In genomic region chr7:155811560-155811894, GRCh38 we compare ENCODE assay signal across 12 cellular contexts. TPM values are rescaled to one million over a fixed set of nuclear protein-coding genes. Genes with fewer than 3 reads are reported as not detected.
A peak's percentile ranks its signal among the peaks of the same experiment; 100 is the strongest.
DNase-seq lines count a peak whose midpoint lies in the region; ATAC-seq, FAIRE-seq and TF ChIP-seq lines count a peak whose summit lies in the region.
"Had no signal": no experiment of that assay in that cellular context is flagged by ENCODE, and none has a peak within 500 bp of the region (broad histone marks: within the 10 kb centered on the region; RNA-seq: fewer than 3 reads in every experiment).

No MANE protein-coding gene starts in this region.

- H3K4me1 Mint-ChIP-seq in activated T-helper 1 cell treated with anti-CD3 and anti-CD28 coated beads, Interleukin-12 subunit alpha, Interleukin-12 subunit beta, Interleukin-2, Interleukin-4 antibody, amounts not matched to agents 30 ng/mL and 10 ng/mL and 1 ng/mL, durations not matched to agents 14 hours and 24 hours and 36 hours (ENCODE audit: low read depth): peaks cover 37% of the 10 kb centered on the region

- H3K36me3 Mint-ChIP-seq in activated T-helper 1 cell treated with anti-CD3 and anti-CD28 coated beads, Interleukin-12 subunit alpha, Interleukin-12 subunit beta, Interleukin-2, Interleukin-4 antibody, amounts not matched to agents 30 ng/mL and 10 ng/mL and 1 ng/mL, durations not matched to agents 14 hours and 24 hours and 36 hours (ENCODE audit: low read depth): no peaks in the 10 kb centered on the region

- WGBS in small intestine, 3 donors: 1 to 5% (median 2%) methylated on average over 12 to 13 of the region's 13 CpGs

- no peak for FAIRE-seq in small intestine (lab: Jason Lieb, UNC)

- intact Hi-C loops in activated T-helper 1 cell treated with anti-CD3 and anti-CD28 coated beads, Interleukin-12 subunit alpha, Interleukin-12 subunit beta, Interleukin-2, Interleukin-4 antibody, amounts not matched to agents 30 ng/mL and 10 ng/mL and 1 ng/mL, durations not matched to agents 14 hours and 24 hours and 36 hours (cut with micrococcal nuclease): loop anchor here (5.0 to 10.0 kb wide), 3 partner anchors 833 to 1881 kb away; partner anchors contain the start of gene RNF32

- no peak overlapping the region for H3K27ac ChIP-seq in HEK293 (ENCODE audit: extremely low read depth, low read depth, low read length)
- H3K27ac ChIP-seq in small intestine (ENCODE audit: low read depth in 1 of 2, low read length in 1 of 2): no peak overlapping the region
- H3K27ac ChIP-seq: ascending aorta had no signal

- no peak for TF ChIP-seq CTCF in HEK293 (tag by site-specific recombination; IDR thresholded peaks at IDR 0.05)

- no peak for ATAC-seq in esophagus mucosa
- ATAC-seq: K562 had no signal

- H3K4me3 ChIP-seq in HEK293 (ENCODE audit: low read depth, low read length) (peak overlapping the region; percentile 45), small intestine (ENCODE audit: low read depth in 1 of 2, low read length in 2 of 2) (no peak overlapping the region)
- H3K4me3 ChIP-seq: K562 had no signal

- CTCF ChIA-PET in HEK293 (lab: Yijun Ruan, JAX): interaction anchor here (0.6 kb wide), 2 partner anchors 1015 to 1330 kb away, joined by 3 read pairs; no protein-coding TSS in a partner anchor

- no peak overlapping the region for H3K27ac Mint-ChIP-seq in activated T-helper 1 cell treated with anti-CD3 and anti-CD28 coated beads, Interleukin-12 subunit alpha, Interleukin-12 subunit beta, Interleukin-2, Interleukin-4 antibody, amounts not matched to agents 30 ng/mL and 10 ng/mL and 1 ng/mL, durations not matched to agents 14 hours and 24 hours and 36 hours

- no peaks in the 10 kb centered on the region for H3K36me3 ChIP-seq in HEK293 (ENCODE audit: control insufficient read depth in 2 of 2, insufficient read depth in 1 of 2, low read length in 2 of 2)
- no peaks in the 10 kb centered on the region for H3K36me3 ChIP-seq in small intestine (ENCODE audit: control insufficient read depth in 2 of 2, insufficient read depth in 2 of 2, low read length in 2 of 2)
- H3K36me3 ChIP-seq: ascending aorta had no signal

- peaks cover 7 to 37% of the 10 kb centered on the region in 2 donors for H3K27me3 ChIP-seq in small intestine (ENCODE audit: control insufficient read depth in 2 of 2, insufficient read depth in 2 of 2, low read length in 2 of 2)

- H3K4me1 ChIP-seq in HEK293 (ENCODE audit: control insufficient read depth, insufficient read depth, low read length) (peaks cover 2% of the 10 kb centered on the region; the same call in 1 of the 2 replicates), small intestine (ENCODE audit: control insufficient read depth in 2 of 2, insufficient read depth in 1 of 2, low read depth in 1 of 2, low read length in 1 of 2) (peaks cover 0 to 2% of the 10 kb centered on the region in 2 donors)

- DNase-seq in activated T-helper 1 cell treated with anti-CD3 and anti-CD28 coated beads, Interleukin-12 subunit alpha, Interleukin-12 subunit beta, Interleukin-2, Interleukin-4 antibody, amounts not matched to agents 30 ng/mL and 10 ng/mL and 1 ng/mL, durations not matched to agents 14 hours and 24 hours and 36 hours (ENCODE audit: low spot score): no peak
- peak; percentile 75 for DNase-seq in kidney tubule cell (ENCODE audit: low spot score)
- DNase-seq in small intestine: peak; percentile 36
- no peak for DNase-seq in DMS153 (lab: John Stamatoyannopoulos, UW)
- no peak for DNase-seq in HCEC 1CT
- no peak for DNase-seq in CD1c-positive myeloid dendritic cell (ENCODE audit: extremely low spot score)
- DNase-seq: NCI-H1930 had no signal

- H3K9me3 Mint-ChIP-seq in activated T-helper 1 cell treated with anti-CD3 and anti-CD28 coated beads, Interleukin-12 subunit alpha, Interleukin-12 subunit beta, Interleukin-2, Interleukin-4 antibody, amounts not matched to agents 30 ng/mL and 10 ng/mL and 1 ng/mL, durations not matched to agents 14 hours and 24 hours and 36 hours: no peaks in the 10 kb centered on the region
- H3K9me3 Mint-ChIP-seq: stimulated activated naive CD8-positive, alpha-beta T cell treated with anti-CD3 and anti-CD28 coated beads, Interleukin-15, Interleukin-2, amounts not matched to agents 100 ng/mL and 50 ng/mL, for 24 hours had no signal

- H3K9me3 ChIP-seq in HEK293 (ENCODE audit: control insufficient read depth, insufficient read depth, low read depth, low read length) (no peaks in the 10 kb centered on the region), small intestine (ENCODE audit: control insufficient read depth, low read depth) (no peaks in the 10 kb centered on the region)
- H3K9me3 ChIP-seq: ascending aorta had no signal

- H3K4me3 Mint-ChIP-seq in activated T-helper 1 cell treated with anti-CD3 and anti-CD28 coated beads, Interleukin-12 subunit alpha, Interleukin-12 subunit beta, Interleukin-2, Interleukin-4 antibody, amounts not matched to agents 30 ng/mL and 10 ng/mL and 1 ng/mL, durations not matched to agents 14 hours and 24 hours and 36 hours: peak overlapping the region; percentile 32

- POLR2A ChIA-PET in HEK293 (lab: Yijun Ruan, JAX): no interaction called here

- H3K27me3 Mint-ChIP-seq in activated T-helper 1 cell treated with anti-CD3 and anti-CD28 coated beads, Interleukin-12 subunit alpha, Interleukin-12 subunit beta, Interleukin-2, Interleukin-4 antibody, amounts not matched to agents 30 ng/mL and 10 ng/mL and 1 ng/mL, durations not matched to agents 14 hours and 24 hours and 36 hours (ENCODE audit: insufficient read depth): peaks cover 66% of the 10 kb centered on the region

TF ChIP-seq in HEK293, 187 proteins besides CTCF, POLR2A, EP300 and RAD21 (continues in another document):
- TF ChIP-seq ZNF341 (tag by site-specific recombination; IDR thresholded peaks at IDR 0.05; ENCODE audit: low read depth): no peak
- TF ChIP-seq ZNF658 (tag by site-specific recombination; IDR thresholded peaks at IDR 0.05): no peak
- peak; percentile 47 for TF ChIP-seq GLIS1 (tag by site-specific recombination; IDR thresholded peaks at IDR 0.05)
- no peak for TF ChIP-seq KLF8 (tag by site-specific recombination; IDR thresholded peaks at IDR 0.05)
- TF ChIP-seq, protein P1, sequence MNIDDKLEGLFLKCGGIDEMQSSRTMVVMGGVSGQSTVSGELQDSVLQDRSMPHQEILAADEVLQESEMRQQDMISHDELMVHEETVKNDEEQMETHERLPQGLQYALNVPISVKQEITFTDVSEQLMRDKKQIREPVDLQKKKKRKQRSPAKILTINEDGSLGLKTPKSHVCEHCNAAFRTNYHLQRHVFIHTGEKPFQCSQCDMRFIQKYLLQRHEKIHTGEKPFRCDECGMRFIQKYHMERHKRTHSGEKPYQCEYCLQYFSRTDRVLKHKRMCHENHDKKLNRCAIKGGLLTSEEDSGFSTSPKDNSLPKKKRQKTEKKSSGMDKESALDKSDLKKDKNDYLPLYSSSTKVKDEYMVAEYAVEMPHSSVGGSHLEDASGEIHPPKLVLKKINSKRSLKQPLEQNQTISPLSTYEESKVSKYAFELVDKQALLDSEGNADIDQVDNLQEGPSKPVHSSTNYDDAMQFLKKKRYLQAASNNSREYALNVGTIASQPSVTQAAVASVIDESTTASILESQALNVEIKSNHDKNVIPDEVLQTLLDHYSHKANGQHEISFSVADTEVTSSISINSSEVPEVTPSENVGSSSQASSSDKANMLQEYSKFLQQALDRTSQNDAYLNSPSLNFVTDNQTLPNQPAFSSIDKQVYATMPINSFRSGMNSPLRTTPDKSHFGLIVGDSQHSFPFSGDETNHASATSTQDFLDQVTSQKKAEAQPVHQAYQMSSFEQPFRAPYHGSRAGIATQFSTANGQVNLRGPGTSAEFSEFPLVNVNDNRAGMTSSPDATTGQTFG (tag by site-specific recombination; IDR thresholded peaks at IDR 0.05; ENCODE audit: borderline replicate concordance): no peak
- TF ChIP-seq EGR2 (tag by site-specific recombination; IDR thresholded peaks at IDR 0.05; ENCODE audit: low read depth): 0 out of 2 replicates have a peak, but pooled peaks have one; percentile 13
- TF ChIP-seq, protein P2, sequence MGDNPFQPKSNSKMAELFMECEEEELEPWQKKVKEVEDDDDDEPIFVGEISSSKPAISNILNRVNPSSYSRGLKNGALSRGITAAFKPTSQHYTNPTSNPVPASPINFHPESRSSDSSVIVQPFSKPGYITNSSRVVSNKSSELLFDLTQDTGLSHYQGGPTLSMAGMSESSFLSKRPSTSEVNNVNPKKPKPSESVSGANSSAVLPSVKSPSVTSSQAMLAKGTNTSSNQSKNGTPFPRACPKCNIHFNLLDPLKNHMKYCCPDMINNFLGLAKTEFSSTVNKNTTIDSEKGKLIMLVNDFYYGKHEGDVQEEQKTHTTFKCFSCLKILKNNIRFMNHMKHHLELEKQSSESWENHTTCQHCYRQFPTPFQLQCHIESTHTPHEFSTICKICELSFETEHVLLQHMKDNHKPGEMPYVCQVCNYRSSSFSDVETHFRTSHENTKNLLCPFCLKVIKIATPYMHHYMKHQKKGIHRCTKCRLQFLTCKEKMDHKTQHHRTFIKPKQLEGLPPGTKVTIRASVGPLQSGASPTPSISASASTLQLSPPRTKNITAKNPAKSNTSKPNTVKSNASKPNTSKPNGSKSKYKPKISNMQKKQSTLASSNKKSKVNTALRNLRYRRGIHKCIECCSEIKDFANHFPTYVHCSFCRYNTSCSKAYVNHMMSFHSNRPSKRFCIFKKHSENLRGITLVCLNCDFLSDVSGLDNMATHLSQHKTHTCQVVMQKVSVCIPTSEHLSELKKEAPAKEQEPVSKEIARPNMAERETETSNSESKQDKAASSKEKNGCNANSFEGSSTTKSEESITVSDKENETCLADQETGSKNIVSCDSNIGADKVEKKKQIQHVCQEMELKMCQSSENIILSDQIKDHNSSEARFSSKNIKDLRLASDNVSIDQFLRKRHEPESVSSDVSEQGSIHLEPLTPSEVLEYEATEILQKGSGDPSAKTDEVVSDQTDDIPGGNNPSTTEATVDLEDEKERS (tag by site-specific recombination; IDR thresholded peaks at IDR 0.05): no peak
- no peak for TF ChIP-seq ZNF48 (tag by site-specific recombination; IDR thresholded peaks at IDR 0.05)
- TF ChIP-seq ZNF391 (tag by site-specific recombination; IDR thresholded peaks at IDR 0.05; ENCODE audit: borderline replicate concordance, low read depth): no peak
- no peak for TF ChIP-seq KLF9 (tag by site-specific recombination; IDR thresholded peaks at IDR 0.05; ENCODE audit: low read depth)
- TF ChIP-seq ZNF561 (tag by site-specific recombination; IDR thresholded peaks at IDR 0.05; ENCODE audit: borderline replicate concordance): no peak
- TF ChIP-seq ZNF585B (tag by site-specific recombination; IDR thresholded peaks at IDR 0.05): no peak

RNA-seq across cellular contexts. Expression of gene SHH, which starts 0.7 kb away (rescaled TPM):
- total RNA-seq in activated T-helper 1 cell treated with anti-CD3 and anti-CD28 coated beads, Interleukin-12 subunit alpha, Interleukin-12 subunit beta, Interleukin-2, Interleukin-4 antibody, amounts not matched to agents 30 ng/mL and 10 ng/mL and 1 ng/mL, durations not matched to agents 14 hours and 24 hours and 36 hours: not detected in 2 replicates
- 1 to 10 TPM in 1 of 3 donors, under 1 TPM in 2; 0.27 to 1.7 (median 0.89) TPM for polyA plus RNA-seq in small intestine
- total RNA-seq in esophagus mucosa: not detected
- polyA plus RNA-seq: K562 had no signal

Comparison
In these comparisons a context has a peak if more than half of its experiments do, and no peak if none do; other contexts are left out.
1. DNase-seq: peak in kidney tubule cell (single experiment) and small intestine (single experiment); none in activated T-helper 1 cell treated with anti-CD3 and anti-CD28 coated beads, Interleukin-12 subunit alpha, Interleukin-12 subunit beta, Interleukin-2, Interleukin-4 antibody, amounts not matched to agents 30 ng/mL and 10 ng/mL and 1 ng/mL, durations not matched to agents 14 hours and 24 hours and 36 hours (single experiment), DMS153 (single experiment), HCEC 1CT (single experiment) and CD1c-positive myeloid dendritic cell (single experiment).